ENCODE assay signal across 1 cellular context in the genomic region with DNA sequence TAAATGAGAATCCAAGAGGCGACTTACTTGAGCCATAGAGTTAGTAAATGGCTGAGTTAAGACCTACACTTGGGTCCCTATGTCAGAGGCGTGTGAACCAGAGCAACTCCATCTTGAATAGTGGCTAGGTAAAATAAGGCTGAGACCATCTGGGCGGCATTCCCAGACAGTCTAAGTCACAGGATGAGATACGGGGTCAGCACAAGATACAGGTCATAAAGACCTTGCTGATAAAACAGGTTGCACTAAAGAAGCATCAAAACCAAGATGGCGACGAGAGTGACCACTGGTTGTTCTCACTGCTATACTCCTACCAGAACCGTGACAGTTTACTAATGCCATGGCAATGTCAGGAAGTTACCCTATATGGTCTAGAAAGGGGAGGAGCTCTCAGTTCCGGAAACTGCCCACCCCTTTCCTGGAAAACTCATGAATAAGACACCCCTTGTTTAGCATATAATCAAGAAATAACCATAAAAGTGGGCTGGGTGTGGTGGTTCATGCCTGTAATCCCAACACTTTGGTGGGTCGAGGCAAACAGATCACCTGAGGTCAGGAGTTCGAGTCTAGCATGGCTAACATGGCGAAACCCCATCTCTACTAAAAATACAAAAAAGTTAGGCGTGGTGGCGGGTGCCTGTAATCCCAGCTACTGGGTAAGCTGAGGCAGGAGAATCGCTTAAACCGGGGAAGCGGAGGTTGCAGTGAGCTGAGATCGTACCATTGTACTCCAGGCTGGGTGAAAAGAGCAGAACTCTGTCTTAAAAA.
TF ChIP-seq lines count a peak whose summit lies in the region.

No MANE protein-coding gene starts in this region.

TF ChIP-seq in GM23338, 12 proteins besides CTCF, POLR2A, EP300 and RAD21:
- TF ChIP-seq EZH2 (IDR thresholded peaks at IDR 0.05; ENCODE audit: low read depth, unreplicated experiment) (no peak), ZNF331 (CRISPR knock-in tag; IDR thresholded peaks at IDR 0.05; ENCODE audit: low read depth) (no peak), EZH2phosphoT487 (IDR thresholded peaks at IDR 0.05; ENCODE audit: unreplicated experiment) (no peak), NANOG (IDR thresholded peaks at IDR 0.05; ENCODE audit: borderline replicate concordance) (no peak), STAT1 (IDR thresholded peaks at IDR 0.05; ENCODE audit: unreplicated experiment) (no peak), ZNF114 (CRISPR knock-in tag; IDR thresholded peaks at IDR 0.05) (no peak), POLR2AphosphoS5 (IDR thresholded peaks at IDR 0.05; ENCODE audit: low read depth) (no peak), CREB1 (CRISPR knock-in tag; IDR thresholded peaks at IDR 0.05; ENCODE audit: low read depth) (no peak), JUNB (IDR thresholded peaks at IDR 0.05; ENCODE audit: unreplicated experiment) (no peak)
- TF ChIP-seq, protein P1, sequence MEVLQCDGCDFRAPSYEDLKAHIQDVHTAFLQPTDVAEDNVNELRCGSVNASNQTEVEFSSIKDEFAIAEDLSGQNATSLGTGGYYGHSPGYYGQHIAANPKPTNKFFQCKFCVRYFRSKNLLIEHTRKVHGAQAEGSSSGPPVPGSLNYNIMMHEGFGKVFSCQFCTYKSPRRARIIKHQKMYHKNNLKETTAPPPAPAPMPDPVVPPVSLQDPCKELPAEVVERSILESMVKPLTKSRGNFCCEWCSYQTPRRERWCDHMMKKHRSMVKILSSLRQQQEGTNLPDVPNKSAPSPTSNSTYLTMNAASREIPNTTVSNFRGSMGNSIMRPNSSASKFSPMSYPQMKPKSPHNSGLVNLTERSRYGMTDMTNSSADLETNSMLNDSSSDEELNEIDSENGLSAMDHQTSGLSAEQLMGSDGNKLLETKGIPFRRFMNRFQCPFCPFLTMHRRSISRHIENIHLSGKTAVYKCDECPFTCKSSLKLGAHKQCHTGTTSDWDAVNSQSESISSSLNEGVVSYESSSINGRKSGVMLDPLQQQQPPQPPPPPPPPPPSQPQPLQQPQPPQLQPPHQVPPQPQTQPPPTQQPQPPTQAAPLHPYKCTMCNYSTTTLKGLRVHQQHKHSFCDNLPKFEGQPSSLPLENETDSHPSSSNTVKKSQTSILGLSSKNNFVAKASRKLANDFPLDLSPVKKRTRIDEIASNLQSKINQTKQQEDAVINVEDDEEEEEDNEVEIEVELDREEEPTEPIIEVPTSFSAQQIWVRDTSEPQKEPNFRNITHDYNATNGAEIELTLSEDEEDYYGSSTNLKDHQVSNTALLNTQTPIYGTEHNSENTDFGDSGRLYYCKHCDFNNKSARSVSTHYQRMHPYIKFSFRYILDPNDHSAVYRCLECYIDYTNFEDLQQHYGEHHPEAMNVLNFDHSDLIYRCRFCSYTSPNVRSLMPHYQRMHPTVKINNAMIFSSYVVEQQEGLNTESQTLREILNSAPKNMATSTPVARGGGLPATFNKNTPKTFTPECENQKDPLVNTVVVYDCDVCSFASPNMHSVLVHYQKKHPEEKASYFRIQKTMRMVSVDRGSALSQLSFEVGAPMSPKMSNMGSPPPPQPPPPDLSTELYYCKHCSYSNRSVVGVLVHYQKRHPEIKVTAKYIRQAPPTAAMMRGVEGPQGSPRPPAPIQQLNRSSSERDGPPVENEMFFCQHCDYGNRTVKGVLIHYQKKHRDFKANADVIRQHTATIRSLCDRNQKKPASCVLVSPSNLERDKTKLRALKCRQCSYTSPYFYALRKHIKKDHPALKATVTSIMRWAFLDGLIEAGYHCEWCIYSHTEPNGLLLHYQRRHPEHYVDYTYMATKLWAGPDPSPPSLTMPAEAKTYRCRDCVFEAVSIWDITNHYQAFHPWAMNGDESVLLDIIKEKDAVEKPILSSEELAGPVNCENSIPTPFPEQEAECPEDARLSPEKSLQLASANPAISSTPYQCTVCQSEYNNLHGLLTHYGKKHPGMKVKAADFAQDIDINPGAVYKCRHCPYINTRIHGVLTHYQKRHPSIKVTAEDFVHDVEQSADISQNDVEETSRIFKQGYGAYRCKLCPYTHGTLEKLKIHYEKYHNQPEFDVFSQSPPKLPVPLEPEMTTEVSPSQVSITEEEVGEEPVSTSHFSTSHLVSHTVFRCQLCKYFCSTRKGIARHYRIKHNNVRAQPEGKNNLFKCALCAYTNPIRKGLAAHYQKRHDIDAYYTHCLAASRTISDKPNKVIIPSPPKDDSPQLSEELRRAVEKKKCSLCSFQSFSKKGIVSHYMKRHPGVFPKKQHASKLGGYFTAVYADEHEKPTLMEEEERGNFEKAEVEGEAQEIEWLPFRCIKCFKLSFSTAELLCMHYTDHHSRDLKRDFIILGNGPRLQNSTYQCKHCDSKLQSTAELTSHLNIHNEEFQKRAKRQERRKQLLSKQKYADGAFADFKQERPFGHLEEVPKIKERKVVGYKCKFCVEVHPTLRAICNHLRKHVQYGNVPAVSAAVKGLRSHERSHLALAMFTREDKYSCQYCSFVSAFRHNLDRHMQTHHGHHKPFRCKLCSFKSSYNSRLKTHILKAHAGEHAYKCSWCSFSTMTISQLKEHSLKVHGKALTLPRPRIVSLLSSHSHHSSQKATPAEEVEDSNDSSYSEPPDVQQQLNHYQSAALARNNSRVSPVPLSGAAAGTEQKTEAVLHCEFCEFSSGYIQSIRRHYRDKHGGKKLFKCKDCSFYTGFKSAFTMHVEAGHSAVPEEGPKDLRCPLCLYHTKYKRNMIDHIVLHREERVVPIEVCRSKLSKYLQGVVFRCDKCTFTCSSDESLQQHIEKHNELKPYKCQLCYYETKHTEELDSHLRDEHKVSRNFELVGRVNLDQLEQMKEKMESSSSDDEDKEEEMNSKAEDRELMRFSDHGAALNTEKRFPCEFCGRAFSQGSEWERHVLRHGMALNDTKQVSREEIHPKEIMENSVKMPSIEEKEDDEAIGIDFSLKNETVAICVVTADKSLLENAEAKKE (CRISPR knock-in tag; IDR thresholded peaks at IDR 0.05): no peak
- TF ChIP-seq, protein P2, sequence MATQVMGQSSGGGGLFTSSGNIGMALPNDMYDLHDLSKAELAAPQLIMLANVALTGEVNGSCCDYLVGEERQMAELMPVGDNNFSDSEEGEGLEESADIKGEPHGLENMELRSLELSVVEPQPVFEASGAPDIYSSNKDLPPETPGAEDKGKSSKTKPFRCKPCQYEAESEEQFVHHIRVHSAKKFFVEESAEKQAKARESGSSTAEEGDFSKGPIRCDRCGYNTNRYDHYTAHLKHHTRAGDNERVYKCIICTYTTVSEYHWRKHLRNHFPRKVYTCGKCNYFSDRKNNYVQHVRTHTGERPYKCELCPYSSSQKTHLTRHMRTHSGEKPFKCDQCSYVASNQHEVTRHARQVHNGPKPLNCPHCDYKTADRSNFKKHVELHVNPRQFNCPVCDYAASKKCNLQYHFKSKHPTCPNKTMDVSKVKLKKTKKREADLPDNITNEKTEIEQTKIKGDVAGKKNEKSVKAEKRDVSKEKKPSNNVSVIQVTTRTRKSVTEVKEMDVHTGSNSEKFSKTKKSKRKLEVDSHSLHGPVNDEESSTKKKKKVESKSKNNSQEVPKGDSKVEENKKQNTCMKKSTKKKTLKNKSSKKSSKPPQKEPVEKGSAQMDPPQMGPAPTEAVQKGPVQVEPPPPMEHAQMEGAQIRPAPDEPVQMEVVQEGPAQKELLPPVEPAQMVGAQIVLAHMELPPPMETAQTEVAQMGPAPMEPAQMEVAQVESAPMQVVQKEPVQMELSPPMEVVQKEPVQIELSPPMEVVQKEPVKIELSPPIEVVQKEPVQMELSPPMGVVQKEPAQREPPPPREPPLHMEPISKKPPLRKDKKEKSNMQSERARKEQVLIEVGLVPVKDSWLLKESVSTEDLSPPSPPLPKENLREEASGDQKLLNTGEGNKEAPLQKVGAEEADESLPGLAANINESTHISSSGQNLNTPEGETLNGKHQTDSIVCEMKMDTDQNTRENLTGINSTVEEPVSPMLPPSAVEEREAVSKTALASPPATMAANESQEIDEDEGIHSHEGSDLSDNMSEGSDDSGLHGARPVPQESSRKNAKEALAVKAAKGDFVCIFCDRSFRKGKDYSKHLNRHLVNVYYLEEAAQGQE (IDR thresholded peaks at IDR 0.05; ENCODE audit: unreplicated experiment): no peak
- TF ChIP-seq, protein P3, sequence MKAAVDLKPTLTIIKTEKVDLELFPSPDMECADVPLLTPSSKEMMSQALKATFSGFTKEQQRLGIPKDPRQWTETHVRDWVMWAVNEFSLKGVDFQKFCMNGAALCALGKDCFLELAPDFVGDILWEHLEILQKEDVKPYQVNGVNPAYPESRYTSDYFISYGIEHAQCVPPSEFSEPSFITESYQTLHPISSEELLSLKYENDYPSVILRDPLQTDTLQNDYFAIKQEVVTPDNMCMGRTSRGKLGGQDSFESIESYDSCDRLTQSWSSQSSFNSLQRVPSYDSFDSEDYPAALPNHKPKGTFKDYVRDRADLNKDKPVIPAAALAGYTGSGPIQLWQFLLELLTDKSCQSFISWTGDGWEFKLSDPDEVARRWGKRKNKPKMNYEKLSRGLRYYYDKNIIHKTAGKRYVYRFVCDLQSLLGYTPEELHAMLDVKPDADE (IDR thresholded peaks at IDR 0.05): no peak
